Comparison of ENCODE assay signal across 1 cellular context in the genomic region with DNA sequence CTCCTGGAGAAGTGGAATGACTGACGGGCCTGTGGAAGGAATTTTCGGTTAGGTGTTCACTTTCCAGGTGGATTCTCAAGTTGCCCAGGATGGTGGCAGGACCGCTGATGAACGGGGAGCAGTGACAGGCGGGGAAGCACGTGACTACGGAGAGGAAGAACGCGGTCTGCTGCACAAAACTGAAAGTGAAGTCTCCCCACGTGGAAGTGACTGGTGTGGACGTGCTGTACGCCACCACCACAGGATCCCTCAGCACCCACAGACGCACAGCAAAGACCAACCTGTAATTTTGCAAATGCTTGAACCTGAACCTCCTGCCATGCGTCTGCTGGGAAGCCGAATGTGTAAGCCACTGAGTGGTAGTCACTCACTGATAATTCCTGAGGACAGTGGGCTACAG.
TF ChIP-seq lines count a peak whose summit lies in the region.

No MANE protein-coding gene starts in this region.

TF ChIP-seq in HepG2, 621 proteins besides CTCF, POLR2A, EP300 and RAD21:
- TF ChIP-seq, protein P1, sequence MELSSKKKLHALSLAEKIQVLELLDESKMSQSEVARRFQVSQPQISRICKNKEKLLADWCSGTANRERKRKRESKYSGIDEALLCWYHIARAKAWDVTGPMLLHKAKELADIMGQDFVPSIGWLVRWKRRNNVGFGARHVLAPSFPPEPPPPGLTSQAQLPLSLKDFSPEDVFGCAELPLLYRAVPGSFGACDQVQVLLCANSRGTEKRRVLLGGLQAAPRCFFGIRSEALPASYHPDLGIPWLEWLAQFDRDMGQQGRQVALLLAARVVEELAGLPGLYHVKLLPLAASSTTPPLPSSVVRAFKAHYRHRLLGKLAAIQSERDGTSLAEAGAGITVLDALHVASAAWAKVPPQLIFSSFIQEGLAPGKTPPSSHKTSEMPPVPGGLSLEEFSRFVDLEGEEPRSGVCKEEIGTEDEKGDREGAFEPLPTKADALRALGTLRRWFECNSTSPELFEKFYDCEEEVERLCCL (CRISPR knock-in tag; IDR thresholded peaks at IDR 0.05; ENCODE audit: borderline replicate concordance) = no peak
- TF ChIP-seq NFKBIZ (CRISPR knock-in tag; IDR thresholded peaks at IDR 0.05) = no peak
- no peak for TF ChIP-seq STAG1 (CRISPR knock-in tag; IDR thresholded peaks at IDR 0.05)
- TF ChIP-seq, protein P2, sequence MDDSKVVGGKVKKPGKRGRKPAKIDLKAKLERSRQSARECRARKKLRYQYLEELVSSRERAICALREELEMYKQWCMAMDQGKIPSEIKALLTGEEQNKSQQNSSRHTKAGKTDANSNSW (CRISPR knock-in tag; IDR thresholded peaks at IDR 0.05; ENCODE audit: borderline replicate concordance) = no peak
- no peak for TF ChIP-seq TARDBP (CRISPR knock-in tag; IDR thresholded peaks at IDR 0.05)
- no peak for TF ChIP-seq ZBTB2 (CRISPR knock-in tag; IDR thresholded peaks at IDR 0.05; ENCODE audit: low read depth)
- TF ChIP-seq ZMYM4 (CRISPR knock-in tag; IDR thresholded peaks at IDR 0.05) = no peak
- TF ChIP-seq NR2F1 (CRISPR knock-in tag; IDR thresholded peaks at IDR 0.05) = no peak
- TF ChIP-seq HIC2 (CRISPR knock-in tag; IDR thresholded peaks at IDR 0.05; ENCODE audit: low read depth) = no peak
- no peak for TF ChIP-seq FOXA1 (IDR thresholded peaks at IDR 0.05)
- TF ChIP-seq FOXA1 (CRISPR knock-in tag; IDR thresholded peaks at IDR 0.05) = no peak
- no peak for TF ChIP-seq ZNF775 (CRISPR knock-in tag; IDR thresholded peaks at IDR 0.05; ENCODE audit: borderline replicate concordance)
- TF ChIP-seq, protein P3, sequence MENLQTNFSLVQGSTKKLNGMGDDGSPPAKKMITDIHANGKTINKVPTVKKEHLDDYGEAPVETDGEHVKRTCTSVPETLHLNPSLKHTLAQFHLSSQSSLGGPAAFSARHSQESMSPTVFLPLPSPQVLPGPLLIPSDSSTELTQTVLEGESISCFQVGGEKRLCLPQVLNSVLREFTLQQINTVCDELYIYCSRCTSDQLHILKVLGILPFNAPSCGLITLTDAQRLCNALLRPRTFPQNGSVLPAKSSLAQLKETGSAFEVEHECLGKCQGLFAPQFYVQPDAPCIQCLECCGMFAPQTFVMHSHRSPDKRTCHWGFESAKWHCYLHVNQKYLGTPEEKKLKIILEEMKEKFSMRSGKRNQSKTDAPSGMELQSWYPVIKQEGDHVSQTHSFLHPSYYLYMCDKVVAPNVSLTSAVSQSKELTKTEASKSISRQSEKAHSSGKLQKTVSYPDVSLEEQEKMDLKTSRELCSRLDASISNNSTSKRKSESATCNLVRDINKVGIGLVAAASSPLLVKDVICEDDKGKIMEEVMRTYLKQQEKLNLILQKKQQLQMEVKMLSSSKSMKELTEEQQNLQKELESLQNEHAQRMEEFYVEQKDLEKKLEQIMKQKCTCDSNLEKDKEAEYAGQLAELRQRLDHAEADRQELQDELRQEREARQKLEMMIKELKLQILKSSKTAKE (CRISPR knock-in tag; IDR thresholded peaks at IDR 0.05; ENCODE audit: borderline replicate concordance) = no peak
